Comparison of ENCODE assay signal across 14 cellular contexts in the genomic region with DNA sequence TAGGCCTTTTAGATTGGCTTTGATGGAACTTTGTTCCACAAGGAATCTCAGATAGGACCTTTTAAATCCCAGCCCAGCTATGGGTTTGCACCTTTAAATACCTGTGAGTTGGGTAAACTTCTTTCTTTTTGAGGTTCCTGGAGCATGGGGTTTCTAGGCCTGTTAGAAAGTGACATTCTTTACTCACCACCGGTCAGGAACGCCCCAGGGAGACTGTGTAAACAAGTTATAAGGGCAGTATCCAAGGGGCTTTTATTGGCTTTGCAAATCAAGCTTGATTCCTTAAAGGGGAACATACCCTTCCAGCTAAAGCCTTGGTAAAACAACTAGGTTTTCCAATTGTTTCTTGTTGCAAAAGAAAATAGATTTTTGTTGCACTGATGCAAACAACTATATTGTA.
"Had no signal": no experiment of that assay in that cellular context is flagged by ENCODE, and none has a peak within 500 bp of the region (broad histone marks: within the 10 kb centered on the region; RNA-seq: fewer than 3 reads in every experiment).

No MANE protein-coding gene starts in this region.

- DNase-seq: activated CD4-positive, alpha-beta T cell treated with anti-CD3 and anti-CD28 coated beads for 4 hours; activated CD8-positive, alpha-beta memory T cell treated with anti-CD3 and anti-CD28 coated beads, Interleukin-2, amount 50 U/mL, for 4 hours; activated CD8-positive, alpha-beta T cell treated with anti-CD3 and anti-CD28 coated beads, Interleukin-2, amount 10 ng/mL, durations not matched to agents 7 days and 5 days; activated gamma-delta T cell; activated T-cell treated with anti-CD3 and anti-CD28 coated beads, Interleukin-2, amount 50 U/mL, for 72 hours; central memory CD4-positive, alpha-beta T cell; colonic mucosa; esophagus squamous epithelium; left cardiac atrium; lower lobe of right lung; midbrain; ovary; WERI-Rb-1 had no signal

- H3K27ac ChIP-seq: colonic mucosa, esophagus squamous epithelium, lower lobe of right lung, ovary, suprapubic skin, WERI-Rb-1 had no signal

- H3K9me3 ChIP-seq: colonic mucosa, esophagus squamous epithelium, lower lobe of right lung, ovary, suprapubic skin had no signal

- H3K36me3 ChIP-seq: colonic mucosa, esophagus squamous epithelium, lower lobe of right lung, ovary, suprapubic skin, WERI-Rb-1 had no signal

- H3K4me1 ChIP-seq: colonic mucosa, esophagus squamous epithelium, lower lobe of right lung, suprapubic skin had no signal

- H3K27me3 ChIP-seq: colonic mucosa, esophagus squamous epithelium, ovary, suprapubic skin had no signal

- H3K4me3 ChIP-seq: colonic mucosa, esophagus squamous epithelium, lower lobe of right lung, ovary, suprapubic skin had no signal
